Comparison of ENCODE assay signal across 26 cellular contexts in genomic region chr5:141313711-141314110, GRCh38. TPM values are rescaled to one million over a fixed set of nuclear protein-coding genes. Genes with fewer than 3 reads are reported as not detected.
"Had no signal": no experiment of that assay in that cellular context is flagged by ENCODE, and none has a peak within 500 bp of the region (broad histone marks: within the 10 kb centered on the region; RNA-seq: fewer than 3 reads in every experiment).

No MANE protein-coding gene starts in this region.

- H3K36me3 ChIP-seq: adrenal gland had no signal

- H3K4me1 ChIP-seq: adrenal gland had no signal

- FAIRE-seq: colon had no signal

- H3K4me2 ChIP-seq: PC-9 had no signal

- H3K27ac ChIP-seq: adrenal gland, PC-9, SK-N-MC, VCaP had no signal

- H2AFZ ChIP-seq: PC-9 had no signal

- H3K27me3 ChIP-seq: adrenal gland, MG63 had no signal

- H3K4me3 ChIP-seq: adrenal gland, MG63, PC-9, SK-N-MC had no signal

- DNase-seq: activated CD4-positive, alpha-beta memory T cell treated with anti-CD3 and anti-CD28 coated beads for 36 hours; activated CD4-positive, alpha-beta T cell treated with anti-CD3 and anti-CD28 coated beads, Interleukin-2, amount 10 ng/mL, durations not matched to agents 7 days and 5 days; activated CD4-positive, CD25-positive, alpha-beta regulatory T cell; activated CD8-positive, alpha-beta memory T cell treated with anti-CD3 and anti-CD28 coated beads for 24 hours; activated gamma-delta T cell treated with Interleukin-2 at 50 U/mL for 16 hours; activated naive CD4-positive, alpha-beta T cell treated with anti-CD3 and anti-CD28 coated beads, Interleukin-2, amount 10 ng/mL, durations not matched to agents 7 days and 5 days; activated naive CD8-positive, alpha-beta T cell treated with anti-CD3 and anti-CD28 coated beads for 36 hours; activated T-cell treated with anti-CD3 and anti-CD28 coated beads, Interleukin-2, amount 50 U/mL, for 48 hours; adrenal gland; anterior cingulate cortex; cerebellar nuclear complex; MG63; NCI-H1105; NCI-H146; NCI-H2029; NCI-H2107; NCI-H345; NCI-H510A; NCI-H526 treated with DMSO at 0.1 percent for 48 hours; NCI-H82; PC-9; SHP77 treated with DMSO at 0.1 percent for 48 hours had no signal

RNA-seq across cellular contexts. Expression of gene SLC25A2, which starts 9.9 kb away (rescaled TPM):
- total RNA-seq: cardiac septum had no signal

RNA-seq across cellular contexts. Expression of gene PCDHGA1, which starts 16.6 kb away (rescaled TPM):
- total RNA-seq: activated CD4-positive, alpha-beta memory T cell treated with anti-CD3 and anti-CD28 coated beads for 36 hours; activated naive CD8-positive, alpha-beta T cell treated with anti-CD3 and anti-CD28 coated beads for 36 hours had no signal

RNA-seq across cellular contexts. Expression of gene PCDHGA2, which starts 24.8 kb away (rescaled TPM):
- total RNA-seq: activated CD4-positive, alpha-beta memory T cell treated with anti-CD3 and anti-CD28 coated beads for 36 hours; activated CD4-positive, alpha-beta T cell treated with anti-CD3 and anti-CD28 coated beads, Interleukin-2, amount 10 ng/mL, durations not matched to agents 7 days and 5 days; activated naive CD8-positive, alpha-beta T cell treated with anti-CD3 and anti-CD28 coated beads for 36 hours had no signal

RNA-seq across cellular contexts. Expression of gene PCDHGA3, which starts 29.9 kb away (rescaled TPM):
- total RNA-seq: activated CD4-positive, alpha-beta memory T cell treated with anti-CD3 and anti-CD28 coated beads for 36 hours; activated CD4-positive, alpha-beta T cell treated with anti-CD3 and anti-CD28 coated beads, Interleukin-2, amount 10 ng/mL, durations not matched to agents 7 days and 5 days; activated naive CD8-positive, alpha-beta T cell treated with anti-CD3 and anti-CD28 coated beads for 36 hours; PC-9 had no signal
